ENCODE assay signal across 8 cellular contexts in the genomic region with DNA sequence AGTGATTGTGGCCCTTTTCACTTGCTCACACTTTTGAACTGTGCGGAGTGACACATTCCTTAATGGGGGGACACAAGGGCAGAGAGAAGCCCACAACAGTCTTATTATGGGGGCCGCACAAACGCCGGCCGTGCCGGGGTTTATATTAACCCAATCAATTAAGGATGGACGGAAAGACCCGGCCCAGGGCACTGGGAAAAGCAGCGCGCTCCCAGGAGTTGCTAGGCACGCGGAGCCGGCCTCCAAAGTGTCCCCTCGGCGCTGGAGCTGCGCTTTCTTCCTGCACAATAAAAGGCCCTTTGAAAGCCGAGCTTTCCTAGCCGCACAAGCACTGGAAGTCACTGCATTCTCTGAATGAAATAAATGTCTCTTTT.
"Had no signal": no experiment of that assay in that cellular context is flagged by ENCODE, and none has a peak within 500 bp of the region (broad histone marks: within the 10 kb centered on the region; RNA-seq: fewer than 3 reads in every experiment).

No MANE protein-coding gene starts in this region.

- H3K4me3 ChIP-seq: right atrium auricular region, transverse colon had no signal

- H3K36me3 ChIP-seq: right atrium auricular region, transverse colon had no signal

- H3K27ac ChIP-seq: right atrium auricular region, transverse colon had no signal

- DNase-seq: activated CD4-positive, alpha-beta memory T cell treated with anti-CD3 and anti-CD28 coated beads for 36 hours; activated CD4-positive, alpha-beta T cell treated with anti-CD3 and anti-CD28 coated beads for 1 hour; activated gamma-delta T cell; activated T-cell treated with anti-CD3 and anti-CD28 coated beads, Interleukin-2, amount 50 U/mL, for 48 hours; small intestine; SW 1271; transverse colon had no signal

- H3K27me3 ChIP-seq: right atrium auricular region, transverse colon had no signal

- H3K4me1 ChIP-seq: right atrium auricular region, transverse colon had no signal
